In the genomic region with DNA sequence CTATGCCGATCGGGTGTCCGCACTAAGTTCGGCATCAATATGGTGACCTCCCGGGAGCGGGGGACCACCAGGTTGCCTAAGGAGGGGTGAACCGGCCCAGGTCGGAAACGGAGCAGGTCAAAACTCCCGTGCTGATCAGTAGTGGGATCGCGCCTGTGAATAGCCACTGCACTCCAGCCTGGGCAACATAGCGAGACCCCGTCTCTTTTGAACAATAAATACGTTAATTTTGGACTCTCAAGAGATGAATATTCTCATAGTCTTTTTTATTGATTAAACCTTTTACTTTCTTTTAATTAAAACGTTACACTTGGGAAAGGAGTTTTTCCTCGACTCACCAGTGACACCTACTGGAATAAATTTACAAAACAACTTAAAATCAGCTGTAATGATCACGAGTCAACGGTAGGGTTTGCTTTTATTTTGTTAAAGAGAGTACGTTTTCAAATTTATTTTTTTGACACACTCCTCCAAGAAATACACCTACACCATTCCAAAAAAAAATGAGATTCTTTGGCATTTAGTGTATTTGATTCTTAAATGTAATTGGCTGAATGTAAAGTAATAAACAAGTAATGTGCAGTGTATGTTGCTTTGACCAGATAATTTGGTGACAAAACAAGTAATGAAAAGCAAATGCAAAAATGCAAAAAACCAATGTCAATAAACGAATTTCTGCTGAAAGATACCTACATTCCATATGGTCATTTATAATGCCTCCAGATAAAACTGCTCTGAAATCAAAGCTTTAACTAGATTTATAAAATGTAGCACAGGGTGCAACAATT, we compare ENCODE assay signal across 1 cellular context.
A peak's percentile ranks its signal among the peaks of the same experiment; 100 is the strongest.
TF ChIP-seq lines count a peak whose summit lies in the region.

No MANE protein-coding gene starts in this region.

TF ChIP-seq in HepG2, 621 proteins besides CTCF, POLR2A, EP300 and RAD21 (continued from another document and continues in another):
- no peak for TF ChIP-seq SRSF1 (optimal IDR thresholded peaks at IDR 0.05; ENCODE audit: low read depth, low read length)
- TF ChIP-seq RFXANK (CRISPR knock-in tag; IDR thresholded peaks at IDR 0.05) = peak; percentile 35; the same call in 1 of the 2 replicates
- TF ChIP-seq, protein P1, sequence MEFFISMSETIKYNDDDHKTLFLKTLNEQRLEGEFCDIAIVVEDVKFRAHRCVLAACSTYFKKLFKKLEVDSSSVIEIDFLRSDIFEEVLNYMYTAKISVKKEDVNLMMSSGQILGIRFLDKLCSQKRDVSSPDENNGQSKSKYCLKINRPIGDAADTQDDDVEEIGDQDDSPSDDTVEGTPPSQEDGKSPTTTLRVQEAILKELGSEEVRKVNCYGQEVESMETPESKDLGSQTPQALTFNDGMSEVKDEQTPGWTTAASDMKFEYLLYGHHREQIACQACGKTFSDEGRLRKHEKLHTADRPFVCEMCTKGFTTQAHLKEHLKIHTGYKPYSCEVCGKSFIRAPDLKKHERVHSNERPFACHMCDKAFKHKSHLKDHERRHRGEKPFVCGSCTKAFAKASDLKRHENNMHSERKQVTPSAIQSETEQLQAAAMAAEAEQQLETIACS (CRISPR knock-in tag; IDR thresholded peaks at IDR 0.05) = no peak
- no peak for TF ChIP-seq GABPA (IDR thresholded peaks at IDR 0.05; ENCODE audit: low read depth, low read length)
- no peak for TF ChIP-seq GABPA (CRISPR knock-in tag; IDR thresholded peaks at IDR 0.05; ENCODE audit: low read depth)
- no peak for TF ChIP-seq PREB (CRISPR knock-in tag; IDR thresholded peaks at IDR 0.05)
- peak; percentile 11; the same call in 1 of the 2 replicates for TF ChIP-seq ZNF232 (CRISPR knock-in tag; IDR thresholded peaks at IDR 0.05; ENCODE audit: borderline replicate concordance)
- TF ChIP-seq PHF21A (CRISPR knock-in tag; IDR thresholded peaks at IDR 0.05) = no peak; the same call in 1 of the 2 replicates
- TF ChIP-seq ZBTB38 (CRISPR knock-in tag; IDR thresholded peaks at IDR 0.05) = no peak
- no peak for TF ChIP-seq NFATC3 (CRISPR knock-in tag; IDR thresholded peaks at IDR 0.05)
- peak; percentile 43; the same call in 1 of the 2 replicates for TF ChIP-seq MIXL1 (CRISPR knock-in tag; IDR thresholded peaks at IDR 0.05)
- TF ChIP-seq YEATS2 (CRISPR knock-in tag; IDR thresholded peaks at IDR 0.05; ENCODE audit: borderline replicate concordance) = no peak
- no peak for TF ChIP-seq ZUFSP (CRISPR knock-in tag; IDR thresholded peaks at IDR 0.05; ENCODE audit: borderline replicate concordance)
- no peak for TF ChIP-seq CBX2 (IDR thresholded peaks at IDR 0.05; ENCODE audit: low read depth, low read length)
- no peak for TF ChIP-seq CBX2 (CRISPR knock-in tag; IDR thresholded peaks at IDR 0.05; ENCODE audit: low read depth)
- 0 out of 2 replicates have a peak, but pooled peaks have one; percentile 3 for TF ChIP-seq PPARG (CRISPR knock-in tag; conservative IDR thresholded peaks at IDR 0.05)
- no peak for TF ChIP-seq SNAI1 (CRISPR knock-in tag; IDR thresholded peaks at IDR 0.05; ENCODE audit: borderline replicate concordance)
- TF ChIP-seq HOXA9 (CRISPR knock-in tag; IDR thresholded peaks at IDR 0.05; ENCODE audit: borderline replicate concordance) = no peak
- no peak for TF ChIP-seq BCLAF1 (IDR thresholded peaks at IDR 0.05)
- TF ChIP-seq, protein P2, sequence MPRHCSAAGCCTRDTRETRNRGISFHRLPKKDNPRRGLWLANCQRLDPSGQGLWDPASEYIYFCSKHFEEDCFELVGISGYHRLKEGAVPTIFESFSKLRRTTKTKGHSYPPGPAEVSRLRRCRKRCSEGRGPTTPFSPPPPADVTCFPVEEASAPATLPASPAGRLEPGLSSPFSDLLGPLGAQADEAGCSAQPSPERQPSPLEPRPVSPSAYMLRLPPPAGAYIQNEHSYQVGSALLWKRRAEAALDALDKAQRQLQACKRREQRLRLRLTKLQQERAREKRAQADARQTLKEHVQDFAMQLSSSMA (CRISPR knock-in tag; IDR thresholded peaks at IDR 0.05) = no peak
- TF ChIP-seq HHEX (CRISPR knock-in tag; IDR thresholded peaks at IDR 0.05) = no peak
- TF ChIP-seq, protein P3, sequence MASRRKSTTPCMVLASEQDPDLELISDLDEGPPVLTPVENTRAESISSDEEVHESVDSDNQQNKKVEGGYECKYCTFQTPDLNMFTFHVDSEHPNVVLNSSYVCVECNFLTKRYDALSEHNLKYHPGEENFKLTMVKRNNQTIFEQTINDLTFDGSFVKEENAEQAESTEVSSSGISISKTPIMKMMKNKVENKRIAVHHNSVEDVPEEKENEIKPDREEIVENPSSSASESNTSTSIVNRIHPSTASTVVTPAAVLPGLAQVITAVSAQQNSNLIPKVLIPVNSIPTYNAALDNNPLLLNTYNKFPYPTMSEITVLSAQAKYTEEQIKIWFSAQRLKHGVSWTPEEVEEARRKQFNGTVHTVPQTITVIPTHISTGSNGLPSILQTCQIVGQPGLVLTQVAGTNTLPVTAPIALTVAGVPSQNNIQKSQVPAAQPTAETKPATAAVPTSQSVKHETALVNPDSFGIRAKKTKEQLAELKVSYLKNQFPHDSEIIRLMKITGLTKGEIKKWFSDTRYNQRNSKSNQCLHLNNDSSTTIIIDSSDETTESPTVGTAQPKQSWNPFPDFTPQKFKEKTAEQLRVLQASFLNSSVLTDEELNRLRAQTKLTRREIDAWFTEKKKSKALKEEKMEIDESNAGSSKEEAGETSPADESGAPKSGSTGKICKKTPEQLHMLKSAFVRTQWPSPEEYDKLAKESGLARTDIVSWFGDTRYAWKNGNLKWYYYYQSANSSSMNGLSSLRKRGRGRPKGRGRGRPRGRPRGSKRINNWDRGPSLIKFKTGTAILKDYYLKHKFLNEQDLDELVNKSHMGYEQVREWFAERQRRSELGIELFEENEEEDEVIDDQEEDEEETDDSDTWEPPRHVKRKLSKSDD (CRISPR knock-in tag; IDR thresholded peaks at IDR 0.05; ENCODE audit: low read depth) = no peak
- TF ChIP-seq RNF2 (conservative IDR thresholded peaks at IDR 0.05; ENCODE audit: low read depth) = no peak
- TF ChIP-seq SMARCE1 (IDR thresholded peaks at IDR 0.05; ENCODE audit: borderline replicate concordance) = no peak
- 0 out of 2 replicates have a peak, but pooled peaks have one; percentile 2 for TF ChIP-seq JUN (CRISPR knock-in tag; IDR thresholded peaks at IDR 0.05)
- no peak for TF ChIP-seq PCBP1 (IDR thresholded peaks at IDR 0.05; ENCODE audit: borderline replicate concordance, low read depth, low read length)
- TF ChIP-seq ZNF772 (CRISPR knock-in tag; IDR thresholded peaks at IDR 0.05) = no peak
- TF ChIP-seq MED13 (CRISPR knock-in tag; IDR thresholded peaks at IDR 0.05) = peak; percentile 13; the same call in 1 of the 2 replicates
- TF ChIP-seq ZMYM2 (CRISPR knock-in tag; IDR thresholded peaks at IDR 0.05) = peak; percentile 95
- TF ChIP-seq ZNF281 (CRISPR knock-in tag; IDR thresholded peaks at IDR 0.05; ENCODE audit: borderline replicate concordance) = no peak
- TF ChIP-seq TOE1 (CRISPR knock-in tag; IDR thresholded peaks at IDR 0.05) = no peak
- peak; percentile 98 for TF ChIP-seq ZNF121 (CRISPR knock-in tag; IDR thresholded peaks at IDR 0.05)
- no peak; the same call in 1 of the 2 replicates for TF ChIP-seq TSC22D2 (CRISPR knock-in tag; IDR thresholded peaks at IDR 0.05; ENCODE audit: borderline replicate concordance)
- TF ChIP-seq SP1 (IDR thresholded peaks at IDR 0.05) = no peak
- TF ChIP-seq SP1 (CRISPR knock-in tag; IDR thresholded peaks at IDR 0.05) = no peak
- no peak for TF ChIP-seq KLF16 (CRISPR knock-in tag; IDR thresholded peaks at IDR 0.05)
- no peak for TF ChIP-seq NFAT5 (CRISPR knock-in tag; IDR thresholded peaks at IDR 0.05)
